1 cellular context compared by ENCODE assay signal in the genomic region with DNA sequence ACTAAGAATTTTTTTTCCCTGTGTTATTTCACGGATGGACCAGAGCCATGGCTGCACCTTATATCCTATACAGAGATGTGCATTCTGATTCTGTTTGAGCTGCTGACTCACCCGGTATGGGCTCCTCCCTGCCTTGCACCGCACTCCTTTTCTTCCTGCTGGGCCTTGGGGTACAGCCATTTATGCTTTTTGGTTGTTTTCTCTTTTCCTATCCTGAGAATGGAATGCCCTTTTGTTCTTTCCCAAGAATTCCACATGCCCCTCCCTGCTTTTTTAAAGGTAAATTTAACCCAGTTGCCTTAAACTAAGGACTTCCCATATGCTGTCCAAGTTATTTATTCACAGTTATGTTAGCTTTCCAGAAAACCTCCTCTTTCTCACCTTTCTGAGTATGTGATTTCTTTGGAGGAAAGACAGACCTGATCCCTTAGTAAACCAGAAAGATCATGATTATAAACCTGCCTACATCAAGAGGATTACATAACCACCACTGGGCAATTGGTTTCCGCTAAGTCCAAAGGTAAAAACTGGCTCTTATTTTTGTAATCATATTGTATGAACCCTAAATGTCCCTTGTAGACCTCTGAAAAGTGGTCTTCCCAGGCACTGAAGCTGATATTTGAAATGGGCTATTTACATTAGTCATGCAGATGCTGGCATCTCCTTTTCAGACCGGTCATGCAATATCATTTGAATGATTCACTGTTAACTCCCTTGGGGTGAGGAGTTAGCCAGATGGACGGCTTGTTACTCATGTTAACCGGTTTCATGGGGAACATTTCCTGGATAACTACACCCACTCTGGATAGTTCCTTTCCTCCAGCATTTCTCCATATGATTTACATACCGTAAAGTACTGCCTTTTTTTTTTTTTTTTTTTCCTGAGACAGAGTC.
A peak's percentile ranks its signal among the peaks of the same experiment; 100 is the strongest.
TF ChIP-seq lines count a peak whose summit lies in the region.

No MANE protein-coding gene starts in this region.

TF ChIP-seq in SK-N-SH, 30 proteins besides CTCF, POLR2A, EP300 and RAD21 (continued from another document):
- TF ChIP-seq REST (IDR thresholded peaks at IDR 0.05; ENCODE audit: low read depth, low read length) = 0 out of 2 replicates have a peak, but pooled peaks have one; percentile 42
- TF ChIP-seq NRF1 (IDR thresholded peaks at IDR 0.05; ENCODE audit: low read depth, low read length) = no peak
- 0 out of 2 replicates have a peak, but pooled peaks have one; percentile 26 for TF ChIP-seq TAF1 (IDR thresholded peaks at IDR 0.05; ENCODE audit: borderline replicate concordance, low read depth, low read length)
- TF ChIP-seq JUND (IDR thresholded peaks at IDR 0.05) = peak; percentile 83
- 0 out of 2 replicates have a peak, but pooled peaks have one; percentile 43 for TF ChIP-seq SIN3A (IDR thresholded peaks at IDR 0.05; ENCODE audit: borderline replicate concordance, low read depth, low read length)
- 0 out of 2 replicates have a peak, but pooled peaks have one; percentile 20 for TF ChIP-seq RXRA (IDR thresholded peaks at IDR 0.05; ENCODE audit: borderline replicate concordance, low read depth)
- no peak for TF ChIP-seq YY1 (IDR thresholded peaks at IDR 0.05; ENCODE audit: low read depth)
- TF ChIP-seq FOSL2 (IDR thresholded peaks at IDR 0.05; ENCODE audit: borderline replicate concordance, low read depth) = peak; percentile 95
- peak; percentile 36; the same call in 1 of the 2 replicates for TF ChIP-seq POLR2AphosphoS5 (IDR thresholded peaks at IDR 0.05; ENCODE audit: low read depth, low read length)
- TF ChIP-seq USF1 (IDR thresholded peaks at IDR 0.05; ENCODE audit: borderline replicate concordance, low read depth) = no peak
- no peak for TF ChIP-seq SMC3 (IDR thresholded peaks at IDR 0.05; ENCODE audit: low read depth, low read length)
- no peak for TF ChIP-seq GABPA (IDR thresholded peaks at IDR 0.05; ENCODE audit: low read depth)
- peak; percentile 88 for TF ChIP-seq TCF12 (IDR thresholded peaks at IDR 0.05)
- TF ChIP-seq NFIC (IDR thresholded peaks at IDR 0.05; ENCODE audit: borderline replicate concordance) = peak; percentile 59; the same call in 1 of the 2 replicates
- no peak for TF ChIP-seq ELF1 (IDR thresholded peaks at IDR 0.05)
- no peak for TF ChIP-seq FOXJ3 (CRISPR knock-in tag; IDR thresholded peaks at IDR 0.05)
- TF ChIP-seq RFX5 (IDR thresholded peaks at IDR 0.05; ENCODE audit: low read length) = no peak
- no peak for TF ChIP-seq MXI1 (IDR thresholded peaks at IDR 0.05; ENCODE audit: low read depth, low read length)
- no peak; the same call in 1 of the 2 replicates for TF ChIP-seq MEF2A (IDR thresholded peaks at IDR 0.05; ENCODE audit: borderline replicate concordance, low read depth)
- TF ChIP-seq, protein P1, sequence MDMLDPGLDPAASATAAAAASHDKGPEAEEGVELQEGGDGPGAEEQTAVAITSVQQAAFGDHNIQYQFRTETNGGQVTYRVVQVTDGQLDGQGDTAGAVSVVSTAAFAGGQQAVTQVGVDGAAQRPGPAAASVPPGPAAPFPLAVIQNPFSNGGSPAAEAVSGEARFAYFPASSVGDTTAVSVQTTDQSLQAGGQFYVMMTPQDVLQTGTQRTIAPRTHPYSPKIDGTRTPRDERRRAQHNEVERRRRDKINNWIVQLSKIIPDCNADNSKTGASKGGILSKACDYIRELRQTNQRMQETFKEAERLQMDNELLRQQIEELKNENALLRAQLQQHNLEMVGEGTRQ (IDR thresholded peaks at IDR 0.05; ENCODE audit: borderline replicate concordance, low read depth, low read length) = no peak
- TF ChIP-seq, protein P2, sequence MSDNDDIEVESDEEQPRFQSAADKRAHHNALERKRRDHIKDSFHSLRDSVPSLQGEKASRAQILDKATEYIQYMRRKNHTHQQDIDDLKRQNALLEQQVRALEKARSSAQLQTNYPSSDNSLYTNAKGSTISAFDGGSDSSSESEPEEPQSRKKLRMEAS (IDR thresholded peaks at IDR 0.05; ENCODE audit: low read depth) = peak; percentile 45; the same call in 1 of the 2 replicates
- TF ChIP-seq IRF3 (IDR thresholded peaks at IDR 0.05; ENCODE audit: low read depth, low read length) = no peak
- TF ChIP-seq, protein P3, sequence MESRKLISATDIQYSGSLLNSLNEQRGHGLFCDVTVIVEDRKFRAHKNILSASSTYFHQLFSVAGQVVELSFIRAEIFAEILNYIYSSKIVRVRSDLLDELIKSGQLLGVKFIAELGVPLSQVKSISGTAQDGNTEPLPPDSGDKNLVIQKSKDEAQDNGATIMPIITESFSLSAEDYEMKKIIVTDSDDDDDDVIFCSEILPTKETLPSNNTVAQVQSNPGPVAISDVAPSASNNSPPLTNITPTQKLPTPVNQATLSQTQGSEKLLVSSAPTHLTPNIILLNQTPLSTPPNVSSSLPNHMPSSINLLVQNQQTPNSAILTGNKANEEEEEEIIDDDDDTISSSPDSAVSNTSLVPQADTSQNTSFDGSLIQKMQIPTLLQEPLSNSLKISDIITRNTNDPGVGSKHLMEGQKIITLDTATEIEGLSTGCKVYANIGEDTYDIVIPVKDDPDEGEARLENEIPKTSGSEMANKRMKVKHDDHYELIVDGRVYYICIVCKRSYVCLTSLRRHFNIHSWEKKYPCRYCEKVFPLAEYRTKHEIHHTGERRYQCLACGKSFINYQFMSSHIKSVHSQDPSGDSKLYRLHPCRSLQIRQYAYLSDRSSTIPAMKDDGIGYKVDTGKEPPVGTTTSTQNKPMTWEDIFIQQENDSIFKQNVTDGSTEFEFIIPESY (IDR thresholded peaks at IDR 0.05; ENCODE audit: borderline replicate concordance, low read depth) = no peak
- TF ChIP-seq EZH2phosphoT487 (IDR thresholded peaks at IDR 0.05; ENCODE audit: borderline replicate concordance, low read depth) = no peak
- no peak for TF ChIP-seq CHD2 (IDR thresholded peaks at IDR 0.05; ENCODE audit: low read length, partially characterized antibody)
